In genomic region chr7:129054438-129055293, GRCh38 we compare ENCODE assay signal across 1 cellular context.
TF ChIP-seq lines count a peak whose summit lies in the region.

TNPO3 (minus strand) TSS chr7:129055111; CDS start chr7:129054770, 341 bp downstream.

TF ChIP-seq in HepG2, 621 proteins besides CTCF, POLR2A, EP300 and RAD21 (continued from another document and continues in another):
- TF ChIP-seq AHDC1 (CRISPR knock-in tag; IDR thresholded peaks at IDR 0.05; ENCODE audit: borderline replicate concordance) (peak; percentile 55), RELA (CRISPR knock-in tag; IDR thresholded peaks at IDR 0.05) (no peak), ZNF543 (CRISPR knock-in tag; IDR thresholded peaks at IDR 0.05) (0 out of 2 replicates have a peak, but pooled peaks have one; percentile 40), ZNF225 (CRISPR knock-in tag; IDR thresholded peaks at IDR 0.05) (0 out of 2 replicates have a peak, but pooled peaks have one; percentile 38), NFRKB (IDR thresholded peaks at IDR 0.05) (peak; percentile 83), BRD4 (CRISPR knock-in tag; IDR thresholded peaks at IDR 0.05) (peak; percentile 48; the same call in 1 of the 2 replicates), YEATS2 (CRISPR knock-in tag; IDR thresholded peaks at IDR 0.05; ENCODE audit: borderline replicate concordance) (peak; percentile 88), RBFOX2 (IDR thresholded peaks at IDR 0.05; ENCODE audit: low read depth, low read length) (peak; percentile 84), HOXA5 (CRISPR knock-in tag; IDR thresholded peaks at IDR 0.05) (peak; percentile 25; the same call in 1 of the 2 replicates), DBP (CRISPR knock-in tag; IDR thresholded peaks at IDR 0.05; ENCODE audit: not compliant biosample characterization) (no peak), MEIS1 (CRISPR knock-in tag; IDR thresholded peaks at IDR 0.05; ENCODE audit: borderline replicate concordance) (0 out of 2 replicates have a peak, but pooled peaks have one; percentile 27), ZBTB20 (CRISPR knock-in tag; IDR thresholded peaks at IDR 0.05; ENCODE audit: borderline replicate concordance, low read depth) (peak; percentile 41; the same call in 1 of the 2 replicates), FOXA1 (IDR thresholded peaks at IDR 0.05) (no peak), FOXA1 (CRISPR knock-in tag; IDR thresholded peaks at IDR 0.05) (peak; percentile 24; the same call in 1 of the 2 replicates), HNRNPK (IDR thresholded peaks at IDR 0.05; ENCODE audit: low read depth, low read length, poor library complexity, severe bottlenecking) (no peak), POLR2G (IDR thresholded peaks at IDR 0.05; ENCODE audit: low read depth, low read length) (peak; percentile 90), ZNF570 (CRISPR knock-in tag; IDR thresholded peaks at IDR 0.05; ENCODE audit: borderline replicate concordance) (0 out of 2 replicates have a peak, but pooled peaks have one; percentile 69), ZNF589 (CRISPR knock-in tag; conservative IDR thresholded peaks at IDR 0.05) (0 out of 2 replicates have a peak, but pooled peaks have one; percentile 34), ZIK1 (CRISPR knock-in tag; IDR thresholded peaks at IDR 0.05; ENCODE audit: borderline replicate concordance, low read depth) (peak; percentile 35; the same call in 1 of the 2 replicates), ZC3H4 (CRISPR knock-in tag; IDR thresholded peaks at IDR 0.05; ENCODE audit: borderline replicate concordance) (no peak), BCLAF1 (IDR thresholded peaks at IDR 0.05) (no peak), PHF20 (CRISPR knock-in tag; IDR thresholded peaks at IDR 0.05) (peak; percentile 93), MNT (IDR thresholded peaks at IDR 0.05) (0 out of 2 replicates have a peak, but pooled peaks have one; percentile 20), SP1 (IDR thresholded peaks at IDR 0.05) (no peak), SP1 (CRISPR knock-in tag; IDR thresholded peaks at IDR 0.05) (no peak; the same call in none of the 2 replicates), CCAR2 (optimal IDR thresholded peaks at IDR 0.05; ENCODE audit: low read depth, low read length) (peak; percentile 45), MYPOP (CRISPR knock-in tag; IDR thresholded peaks at IDR 0.05) (0 out of 2 replicates have a peak, but pooled peaks have one; percentile 65), NFIC (IDR thresholded peaks at IDR 0.05; ENCODE audit: low read length) (peak; percentile 63; the same call in 1 of the 2 replicates), ZBTB40 (IDR thresholded peaks at IDR 0.05) (peak; percentile 97), ZBTB40 (CRISPR knock-in tag; IDR thresholded peaks at IDR 0.05) (no peak; the same call in 1 of the 2 replicates), ZNF17 (CRISPR knock-in tag; IDR thresholded peaks at IDR 0.05) (no peak), THAP7 (CRISPR knock-in tag; IDR thresholded peaks at IDR 0.05) (peak; percentile 97), RCOR2 (CRISPR knock-in tag; IDR thresholded peaks at IDR 0.05) (0 out of 2 replicates have a peak, but pooled peaks have one; percentile 74)
